In the genomic region with DNA sequence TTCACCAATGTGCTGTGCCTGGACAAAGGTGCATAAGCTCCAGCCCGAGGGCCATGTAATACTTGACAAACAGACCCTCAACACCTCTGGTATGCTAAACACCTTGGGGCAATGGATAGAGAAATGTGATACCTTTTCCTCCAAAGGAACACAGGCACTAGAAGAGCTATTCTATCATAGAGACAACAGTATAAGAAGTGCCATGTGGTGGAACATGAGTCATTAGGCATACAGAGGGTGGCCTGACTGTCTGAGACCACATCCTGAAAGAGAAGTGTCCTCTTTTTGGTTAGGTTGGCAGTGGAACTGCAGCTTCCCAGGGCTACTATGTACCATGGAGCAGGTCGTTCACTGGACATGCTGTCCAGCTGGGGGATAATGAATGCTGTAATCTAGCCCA, we compare ENCODE assay signal across 14 cellular contexts.
A peak's percentile ranks its signal among the peaks of the same experiment; 100 is the strongest.
DNase-seq lines count a peak whose midpoint lies in the region; ATAC-seq and TF ChIP-seq lines count a peak whose summit lies in the region.
"Had no signal": no experiment of that assay in that cellular context is flagged by ENCODE, and none has a peak within 500 bp of the region (broad histone marks: within the 10 kb centered on the region; RNA-seq: fewer than 3 reads in every experiment).

No MANE protein-coding gene starts in this region.

- H3K36me3 Mint-ChIP-seq in activated CD8-positive, alpha-beta memory T cell treated with anti-CD3 and anti-CD28 coated beads, Interleukin-2, amount 10 ng/mL, durations not matched to agents 7 days and 5 days, result no peaks in the 10 kb centered on the region
- no peaks in the 10 kb centered on the region for H3K36me3 Mint-ChIP-seq in stimulated activated effector memory CD8-positive, alpha-beta T cell treated with anti-CD3 and anti-CD28 coated beads, Interleukin-12 subunit alpha, Interleukin-12 subunit beta, amount 100 ng/mL, for 72 hours

- POLR2A ChIA-PET in PC-3 (lab: Charles Lee; ENCODE audit: unreplicated experiment), result interaction anchor here (0.6 kb wide), 1 partner anchor 188 kb away, joined by 4 read pairs; no protein-coding TSS in a partner anchor

- no peak overlapping the region for H2AFZ ChIP-seq in PC-3 (ENCODE audit: low read length)

- 50 to 51% methylated on average over 2 of the region's 2 CpGs for WGBS in body of pancreas, 2 donors

- H3K27me3 Mint-ChIP-seq in activated CD8-positive, alpha-beta memory T cell treated with anti-CD3 and anti-CD28 coated beads, Interleukin-2, amount 10 ng/mL, durations not matched to agents 7 days and 5 days, result peaks cover 9% of the 10 kb centered on the region

- H3K4me2 ChIP-seq in PC-3 (ENCODE audit: low read length), result peak overlapping the region; percentile 55

- H3K9me3 ChIP-seq in PC-3 (ENCODE audit: low read length) (no peaks in the 10 kb centered on the region), body of pancreas (no peaks in the 10 kb centered on the region)

- H3K27me3 ChIP-seq in PC-3 (ENCODE audit: low read length) (no peaks in the 10 kb centered on the region), body of pancreas (no peaks in the 10 kb centered on the region)

- H3K36me3 ChIP-seq in PC-3 (ENCODE audit: low read depth, low read length), result no peaks in the 10 kb centered on the region
- no peaks in the 10 kb centered on the region for H3K36me3 ChIP-seq in body of pancreas (replicated peaks in 1 of 2; ENCODE audit: insufficient read depth in 1 of 2, low read depth in 2 of 2)

- H3K27ac Mint-ChIP-seq in activated CD8-positive, alpha-beta memory T cell treated with anti-CD3 and anti-CD28 coated beads, Interleukin-2, amount 10 ng/mL, durations not matched to agents 7 days and 5 days, result no peak overlapping the region
- H3K27ac Mint-ChIP-seq in stimulated activated effector memory CD8-positive, alpha-beta T cell treated with anti-CD3 and anti-CD28 coated beads, Interleukin-12 subunit alpha, Interleukin-12 subunit beta, amount 100 ng/mL, for 72 hours, result no peak overlapping the region
- H3K27ac Mint-ChIP-seq: activated T-helper 2 cell treated with anti-CD3 and anti-CD28 coated beads, Interferon-gamma antibody, Interleukin-2, Interleukin-4, amounts not matched to agents 10 μg/mL and 5 μg/mL and 100 μg/mL, durations not matched to agents 14 hours and 24 hours and 36 hours; H9 had no signal

- H3K79me2 ChIP-seq in PC-3 (ENCODE audit: low read length), result no peaks in the 10 kb centered on the region

- H3K27ac ChIP-seq in PC-3 (ENCODE audit: low read length) (peak overlapping the region; percentile 76), body of pancreas (no peak overlapping the region)

- CTCF ChIA-PET in activated CD8-positive, alpha-beta memory T cell treated with anti-CD3 and anti-CD28 coated beads, Interleukin-2, amount 10 ng/mL, durations not matched to agents 7 days and 5 days (lab: Charles Lee), result no interaction called here
- CTCF ChIA-PET in PC-3 (lab: Charles Lee), result interaction anchor here (1.0 to 1.5 kb wide), 2 partner anchors 21 to 195 kb away, joined by 4 to 9 read pairs; no protein-coding TSS in a partner anchor

- ATAC-seq in activated CD8-positive, alpha-beta memory T cell treated with anti-CD3 and anti-CD28 coated beads, Interleukin-2, amount 10 ng/mL, durations not matched to agents 7 days and 5 days, result peak; percentile 39
- peak; percentile 51 for ATAC-seq in HG02938 (IDR thresholded peaks at IDR 0.05; ENCODE audit: unreplicated experiment)
- peak; percentile 95 for ATAC-seq in PC-3
- ATAC-seq in stimulated activated effector memory CD8-positive, alpha-beta T cell treated with anti-CD3 and anti-CD28 coated beads, Interleukin-12 subunit alpha, Interleukin-12 subunit beta, amount 100 ng/mL, for 72 hours, result peak; percentile 83
- no peak for ATAC-seq in HG02970 (IDR thresholded peaks at IDR 0.05; ENCODE audit: low FRiP score, unreplicated experiment)
- ATAC-seq in body of pancreas, result no peak

- H3K4me1 ChIP-seq in PC-3 (ENCODE audit: insufficient read depth, low read length) (peaks cover 46% of the 10 kb centered on the region), body of pancreas (no peaks in the 10 kb centered on the region)

- H3K4me3 Mint-ChIP-seq in activated CD8-positive, alpha-beta memory T cell treated with anti-CD3 and anti-CD28 coated beads, Interleukin-2, amount 10 ng/mL, durations not matched to agents 7 days and 5 days, result no peak overlapping the region
- H3K4me3 Mint-ChIP-seq in stimulated activated effector memory CD8-positive, alpha-beta T cell treated with anti-CD3 and anti-CD28 coated beads, Interleukin-12 subunit alpha, Interleukin-12 subunit beta, amount 100 ng/mL, for 72 hours, result no peak overlapping the region
- H3K4me3 Mint-ChIP-seq: H9 had no signal

- no peaks in the 10 kb centered on the region for H3F3A ChIP-seq in PC-3 (ENCODE audit: low read length, unreplicated experiment)

- BruUV-seq in PC-3 (replicated peaks; lab: Mats Ljungman, UMichigan), result no TSS peak

- no peak overlapping the region for H3K4me3 ChIP-seq in PC-3 (ENCODE audit: low read length)
- H3K4me3 ChIP-seq in body of pancreas, result no peak overlapping the region

- H3K4me1 Mint-ChIP-seq in activated CD8-positive, alpha-beta memory T cell treated with anti-CD3 and anti-CD28 coated beads, Interleukin-2, amount 10 ng/mL, durations not matched to agents 7 days and 5 days, result no peaks in the 10 kb centered on the region
- H3K4me1 Mint-ChIP-seq in stimulated activated effector memory CD8-positive, alpha-beta T cell treated with anti-CD3 and anti-CD28 coated beads, Interleukin-12 subunit alpha, Interleukin-12 subunit beta, amount 100 ng/mL, for 72 hours, result no peaks in the 10 kb centered on the region

- H3K9me3 Mint-ChIP-seq in activated CD8-positive, alpha-beta memory T cell treated with anti-CD3 and anti-CD28 coated beads, Interleukin-2, amount 10 ng/mL, durations not matched to agents 7 days and 5 days (ENCODE audit: low read depth), result no peaks in the 10 kb centered on the region
- no peaks in the 10 kb centered on the region for H3K9me3 Mint-ChIP-seq in stimulated activated effector memory CD8-positive, alpha-beta T cell treated with anti-CD3 and anti-CD28 coated beads, Interleukin-12 subunit alpha, Interleukin-12 subunit beta, amount 100 ng/mL, for 72 hours
- H3K9me3 Mint-ChIP-seq: activated T-helper 2 cell treated with anti-CD3 and anti-CD28 coated beads, Interferon-gamma antibody, Interleukin-2, Interleukin-4, amounts not matched to agents 10 μg/mL and 5 μg/mL and 100 μg/mL, durations not matched to agents 14 hours and 24 hours and 36 hours had no signal

- intact Hi-C loops in PC-3 (cut with micrococcal nuclease), result loop anchor here (1.0 to 5.0 kb wide), 2 partner anchors 20 to 130 kb away; no protein-coding TSS in a partner anchor
- intact Hi-C loops in body of pancreas (cut with DNase I), result no loop called here

- peak overlapping the region; percentile 21; the same call in 1 of the 2 replicates for H3K9ac ChIP-seq in PC-3 (ENCODE audit: low read length)

- TF ChIP-seq POLR2A in body of pancreas (IDR thresholded peaks at IDR 0.05), result no peak

- no peak for TF ChIP-seq CTCF in PC-3 (conservative IDR thresholded peaks at IDR 0.05; ENCODE audit: low read depth, low read length)
- no peak for TF ChIP-seq CTCF in body of pancreas (IDR thresholded peaks at IDR 0.05)

- no peak for DNase-seq in activated CD8-positive, alpha-beta memory T cell treated with anti-CD3 and anti-CD28 coated beads, Interleukin-2, amount 10 ng/mL, durations not matched to agents 7 days and 5 days
- DNase-seq in activated CD8-positive, alpha-beta memory T cell treated with anti-CD3 and anti-CD28 coated beads, Interleukin-2, amount 50 U/mL, for 48 hours, result no peak
- peak; percentile 96 for DNase-seq in PC-3
- no peak for DNase-seq in stimulated activated effector memory CD8-positive, alpha-beta T cell treated with anti-CD3 and anti-CD28 coated beads, Interleukin-12 subunit alpha, Interleukin-12 subunit beta, amount 100 ng/mL, for 72 hours (ENCODE audit: low spot score in 2 of 2)
- DNase-seq in NOMO-1 treated with DMSO at 0.1 percent for 48 hours (lab: John Stamatoyannopoulos, UW; ENCODE audit: unreplicated experiment), result no peak
- DNase-seq in body of pancreas, result no peak
- DNase-seq: 8988T; central memory CD4-positive, alpha-beta T cell; H9; NCI-H1436; retina had no signal

- H3K9me2 ChIP-seq in PC-3 (replicated peaks; ENCODE audit: low read length), result no peaks in the 10 kb centered on the region

- no peaks in the 10 kb centered on the region for H4K20me1 ChIP-seq in PC-3 (ENCODE audit: low read length)

Comparison
In these comparisons a context has a peak if more than half of its experiments do, and no peak if none do; other contexts are left out.
1. ATAC-seq: peak in activated CD8-positive, alpha-beta memory T cell treated with anti-CD3 and anti-CD28 coated beads, Interleukin-2, amount 10 ng/mL, durations not matched to agents 7 days and 5 days (single experiment), HG02938 (single experiment), PC-3 (single experiment) and stimulated activated effector memory CD8-positive, alpha-beta T cell treated with anti-CD3 and anti-CD28 coated beads, Interleukin-12 subunit alpha, Interleukin-12 subunit beta, amount 100 ng/mL, for 72 hours (single experiment); none in HG02970 (single experiment) and body of pancreas (single experiment).